8 cellular contexts compared by ENCODE assay signal in genomic region chr1:16387201-16388185, GRCh38. TPM values are rescaled to one million over a fixed set of nuclear protein-coding genes. Genes with fewer than 3 reads are reported as not detected.
A peak's percentile ranks its signal among the peaks of the same experiment; 100 is the strongest.
DNase-seq lines count a peak whose midpoint lies in the region; ATAC-seq and TF ChIP-seq lines count a peak whose summit lies in the region.

No MANE protein-coding gene starts in this region.

- DNase-seq in GM23248 (peak; percentile 61), astrocyte of the spinal cord (ENCODE audit: low read depth, low spot score) (peak; percentile 23), mucosa of descending colon (peak in 1 of 3 donors; percentile 12), erythroblast (lab: John Stamatoyannopoulos, UW) (no peak), HCEC 1CT (no peak), PC-9 (no peak)

- WGBS in GM23248 (ENCODE audit: low coverage in 1 of 2, low lambda C conversion rate in 2 of 2, missing lambda C conversion rate in 2 of 2), 2 experiments, result 47 to 50% methylated on average over 14 of the region's 14 CpGs

- CTCF ChIA-PET in PC-9 (lab: Charles Lee), result interaction anchor here (0.6 kb wide), 1 partner anchor 9 kb away, joined by 4 read pairs; no protein-coding TSS in a partner anchor

- H2AFZ ChIP-seq in ACC112 (ENCODE audit: low read length, unreplicated experiment) (no peak overlapping the region), GM23248 (no peak overlapping the region), PC-9 (no peak overlapping the region)

- no peaks in the 10 kb centered on the region for H3K27me3 ChIP-seq in ACC112 (ENCODE audit: insufficient read depth, low read length)
- no peaks in the 10 kb centered on the region for H3K27me3 ChIP-seq in GM23248 (replicated peaks; ENCODE audit: insufficient read depth)
- no peaks in the 10 kb centered on the region for H3K27me3 ChIP-seq in PC-9 (ENCODE audit: insufficient read depth, low read depth)

- H3K9me2 ChIP-seq in GM23248 (ENCODE audit: insufficient read depth) (no peaks in the 10 kb centered on the region), PC-9 (ENCODE audit: insufficient read depth) (no peaks in the 10 kb centered on the region)

- no peak for TF ChIP-seq POLR2A in erythroblast (IDR thresholded peaks at IDR 0.05; ENCODE audit: low read length)

- peaks cover 91% of the 10 kb centered on the region for H3K79me2 ChIP-seq in ACC112 (ENCODE audit: control insufficient read depth, insufficient read depth, low read length, unreplicated experiment)
- peaks cover 99% of the 10 kb centered on the region for H3K79me2 ChIP-seq in GM23248 (ENCODE audit: insufficient read depth)
- H3K79me2 ChIP-seq in PC-9 (ENCODE audit: low read depth), result peaks cover 85% of the 10 kb centered on the region

- ATAC-seq in mucosa of descending colon, result peak; percentile 46
- ATAC-seq in GM19452 (IDR thresholded peaks at IDR 0.05; ENCODE audit: unreplicated experiment), result no peak

- peaks cover 24% of the 10 kb centered on the region for H4K20me1 ChIP-seq in GM23248 (ENCODE audit: insufficient read depth)
- H4K20me1 ChIP-seq in PC-9 (ENCODE audit: insufficient read depth), result peaks cover 34% of the 10 kb centered on the region

- TF ChIP-seq CTCF in astrocyte of the spinal cord (IDR thresholded peaks at IDR 0.05; ENCODE audit: low read depth, low read length), result no peak
- TF ChIP-seq CTCF in mucosa of descending colon (IDR thresholded peaks at IDR 0.05), result no peak
- TF ChIP-seq CTCF in PC-9 (conservative IDR thresholded peaks at IDR 0.05), result no peak

- peak overlapping the region; percentile 85 for H3K27ac ChIP-seq in ACC112 (ENCODE audit: low read depth, low read length)
- H3K27ac ChIP-seq in GM23248, result peak overlapping the region; percentile 84
- no peak overlapping the region for H3K27ac ChIP-seq in PC-9

- in situ Hi-C loops in GM23248 (cut with MboI), result no loop called here
- in situ Hi-C loops in astrocyte of the spinal cord (cut with HindIII; ENCODE audit: low sequenced_read_pairs), result no loop called here

- H3K9ac ChIP-seq in GM23248, result peak overlapping the region; percentile 50

- intact Hi-C loops in mucosa of descending colon (cut with DNase I, micrococcal nuclease) (no loop called here), PC-9 (cut with micrococcal nuclease; ENCODE audit: unreplicated experiment) (no loop called here)

- H3K4me2 ChIP-seq in GM23248 (ENCODE audit: unreplicated experiment) (peak overlapping the region; percentile 90), PC-9 (no peak overlapping the region)

- H3K4me1 ChIP-seq in ACC112 (ENCODE audit: control insufficient read depth, insufficient read depth, low read length, unreplicated experiment) (peaks cover 61% of the 10 kb centered on the region), GM23248 (ENCODE audit: insufficient read depth) (peaks cover 47% of the 10 kb centered on the region), mucosa of descending colon (ENCODE audit: low read depth) (peaks cover 18% of the 10 kb centered on the region), PC-9 (replicated peaks; ENCODE audit: insufficient read depth) (no peaks in the 10 kb centered on the region; the same call in 1 of the 2 replicates)

- no peaks in the 10 kb centered on the region for H3K36me3 ChIP-seq in ACC112 (ENCODE audit: insufficient read depth, low read length)
- H3K36me3 ChIP-seq in GM23248 (ENCODE audit: low read depth), result no peaks in the 10 kb centered on the region
- H3K36me3 ChIP-seq in mucosa of descending colon (ENCODE audit: low read depth), result no peaks in the 10 kb centered on the region
- H3K36me3 ChIP-seq in PC-9 (ENCODE audit: low read depth), result no peaks in the 10 kb centered on the region

- H3K9me3 ChIP-seq in GM23248 (ENCODE audit: low read depth) (no peaks in the 10 kb centered on the region), mucosa of descending colon (no peaks in the 10 kb centered on the region), PC-9 (ENCODE audit: insufficient read depth, low read depth) (no peaks in the 10 kb centered on the region)

- H3K4me3 ChIP-seq in ACC112 (ENCODE audit: low read depth, low read length), result peak overlapping the region; percentile 79
- H3K4me3 ChIP-seq in GM23248, result peak overlapping the region; percentile 67
- H3K4me3 ChIP-seq in astrocyte of the spinal cord (ENCODE audit: low read depth, low read length), result no peak overlapping the region
- no peak overlapping the region for H3K4me3 ChIP-seq in mucosa of descending colon
- H3K4me3 ChIP-seq in PC-9, result no peak overlapping the region

- no TSS peak for BruUV-seq in PC-9 (replicated peaks; lab: Mats Ljungman, UMichigan)

- H3F3A ChIP-seq in GM23248 (ENCODE audit: insufficient read depth), result peaks cover 44% of the 10 kb centered on the region
- H3F3A ChIP-seq in PC-9 (ENCODE audit: insufficient read depth, low read depth), result no peaks in the 10 kb centered on the region

- POLR2A ChIA-PET in PC-9 (lab: Charles Lee; ENCODE audit: unreplicated experiment), result no interaction called here

RNA-seq across cellular contexts. Expression of gene SZRD1, which starts 20.5 kb away (rescaled TPM):
- total RNA-seq in GM23248 (2014; rRNA removed; shearing (Covaris generic)), result 78.8 and 92.6 TPM in 2 replicates
- polyA plus RNA-seq in GM23248 (2016; fragmentation: Nextera tagmentation; extraction: Ambion mirVana), result 61.1 and 63.8 TPM in 2 replicates
- total RNA-seq in mucosa of descending colon (100 to 1,000 TPM; 105 to 120 (median 112) TPM), PC-9 (2021) (104 and 114 TPM in 2 replicates)

RNA-seq across cellular contexts. Expression of gene FBXO42, which starts 35.2 kb away (rescaled TPM):
- 20.2 and 27.8 TPM in 2 replicates for total RNA-seq in GM23248 (2014; rRNA removed; shearing (Covaris generic))
- 16.9 and 17.1 TPM in 2 replicates for polyA plus RNA-seq in GM23248 (2016; fragmentation: Nextera tagmentation; extraction: Ambion mirVana)
- total RNA-seq in mucosa of descending colon (10 to 100 TPM; 12.9 to 20.6 (median 16.3) TPM), PC-9 (2021) (13.0 and 15.3 TPM in 2 replicates)

RNA-seq across cellular contexts. Expression of gene SPATA21, which starts 49.7 kb away (rescaled TPM):
- not detected in 2 replicates for total RNA-seq in GM23248 (2014; rRNA removed; shearing (Covaris generic))
- not detected in 2 replicates for polyA plus RNA-seq in GM23248 (2016; fragmentation: Nextera tagmentation; extraction: Ambion mirVana)
- total RNA-seq in mucosa of descending colon, result under 1 TPM in 1 of 3 donors, not detected in 2; 0.22 TPM
- not detected in 2 replicates for total RNA-seq in PC-9 (2021)

RNA-seq across cellular contexts. Expression of gene NECAP2, which starts 53.0 kb away (rescaled TPM):
- total RNA-seq in GM23248 (2014; rRNA removed; shearing (Covaris generic)), result 112 and 117 TPM in 2 replicates
- 102 and 106 TPM in 2 replicates for polyA plus RNA-seq in GM23248 (2016; fragmentation: Nextera tagmentation; extraction: Ambion mirVana)
- total RNA-seq in mucosa of descending colon (10 to 100 TPM; 34.4 to 50.9 (median 43.8) TPM), PC-9 (2021) (49.6 and 52.4 TPM in 2 replicates)

Comparison
In these comparisons a context has a peak if more than half of its experiments do, and no peak if none do; other contexts are left out.
1. H3K4me3 ChIP-seq: peak in ACC112 (single experiment) and GM23248 (single experiment); none in astrocyte of the spinal cord (single experiment), mucosa of descending colon (single experiment) and PC-9 (single experiment).
2. DNase-seq: peak in GM23248 (single experiment) and astrocyte of the spinal cord (single experiment); none in erythroblast (0 of 2), HCEC 1CT (single experiment) and PC-9 (0 of 2).